8 cellular contexts compared by ENCODE assay signal in the genomic region with DNA sequence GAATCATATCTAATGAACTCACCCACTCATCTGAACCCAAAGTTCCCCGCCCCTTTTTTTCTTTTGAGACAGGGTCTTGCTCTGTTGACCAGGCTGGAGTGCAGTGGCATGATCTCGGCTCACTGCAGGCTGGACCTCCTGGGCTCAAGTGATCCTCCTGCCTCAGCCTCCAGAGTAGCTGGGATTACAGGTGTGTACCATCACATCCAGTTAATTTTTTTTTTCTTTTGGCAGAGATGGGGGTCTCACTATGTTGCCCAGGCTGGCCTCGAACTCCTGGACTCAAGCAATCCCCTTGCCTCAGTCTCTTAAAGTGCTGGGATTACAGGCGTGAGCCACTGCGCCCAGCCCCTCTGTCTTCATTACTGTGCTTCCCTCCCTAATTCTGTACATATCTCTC. TPM values are rescaled to one million over a fixed set of nuclear protein-coding genes. Genes with fewer than 3 reads are reported as not detected.
DNase-seq lines count a peak whose midpoint lies in the region; ATAC-seq and TF ChIP-seq lines count a peak whose summit lies in the region.
"Not testable (repeated sequence)": the region's sequence is repeated elsewhere in the genome, so short reads cannot be mapped to it uniquely, and the experiment has no call there.

No MANE protein-coding gene starts in this region.

- WGBS in smooth muscle cell (ENCODE audit: low lambda C conversion rate) = 90% methylated on average over 5 of the region's 5 CpGs

- DNase-seq in T-cell; activated CD4-positive, alpha-beta memory T cell treated with anti-CD3 and anti-CD28 coated beads, Interleukin-2, amount 10 ng/mL, durations not matched to agents 7 days and 5 days; effector memory CD8-positive, alpha-beta T cell; naive thymus-derived CD8-positive, alpha-beta T cell; smooth muscle cell (lab: John Stamatoyannopoulos, UW; ENCODE audit: unreplicated experiment): not testable (repeated sequence)

- H3K9ac ChIP-seq in BLaER1 treated with 17β-estradiol and CSF1 and Interleukin-3, amounts not matched to agents 10 nM and 100 nM = peak overlapping the region in 7 of 11 experiments; percentile 90 to 94 (median 92); a peak in 6 of 22 replicates
- H3K9ac ChIP-seq in smooth muscle cell (ENCODE audit: low read depth) = not testable (repeated sequence)

- H3K36me3 Mint-ChIP-seq in T-cell = peaks cover 24% of the 10 kb centered on the region
- H3K36me3 Mint-ChIP-seq in activated CD4-positive, alpha-beta memory T cell treated with anti-CD3 and anti-CD28 coated beads, Interleukin-2, amount 10 ng/mL, durations not matched to agents 7 days and 5 days (ENCODE audit: low read depth) = peaks cover 47% of the 10 kb centered on the region
- peaks cover 35% of the 10 kb centered on the region for H3K36me3 Mint-ChIP-seq in activated naive CD4-positive, alpha-beta T cell treated with anti-CD3 and anti-CD28 coated beads, Interleukin-2, amount 50 U/mL, for 24 hours
- peaks cover 22% of the 10 kb centered on the region for H3K36me3 Mint-ChIP-seq in effector memory CD8-positive, alpha-beta T cell (ENCODE audit: insufficient read depth)
- H3K36me3 Mint-ChIP-seq in naive thymus-derived CD8-positive, alpha-beta T cell = peaks cover 20 to 60% (median 29%) of the 10 kb centered on the region in 3 donors

- peak overlapping the region; percentile 88 to 93 (median 92) for H3K4me3 Mint-ChIP-seq in T-cell
- peak overlapping the region; percentile 84 for H3K4me3 Mint-ChIP-seq in activated CD4-positive, alpha-beta memory T cell treated with anti-CD3 and anti-CD28 coated beads, Interleukin-2, amount 10 ng/mL, durations not matched to agents 7 days and 5 days
- H3K4me3 Mint-ChIP-seq in activated naive CD4-positive, alpha-beta T cell treated with anti-CD3 and anti-CD28 coated beads, Interleukin-2, amount 50 U/mL, for 24 hours = peak overlapping the region; percentile 93
- H3K4me3 Mint-ChIP-seq in effector memory CD8-positive, alpha-beta T cell = peak overlapping the region; percentile 88 to 91
- peak overlapping the region; percentile 85 to 97 (median 94) for H3K4me3 Mint-ChIP-seq in naive thymus-derived CD8-positive, alpha-beta T cell

- not testable (repeated sequence) for H2AFZ ChIP-seq in smooth muscle cell (ENCODE audit: low read depth)

- H3K27ac Mint-ChIP-seq in T-cell = peak overlapping the region; percentile 89 to 90
- not testable (repeated sequence) for H3K27ac Mint-ChIP-seq in activated CD4-positive, alpha-beta memory T cell treated with anti-CD3 and anti-CD28 coated beads, Interleukin-2, amount 10 ng/mL, durations not matched to agents 7 days and 5 days
- H3K27ac Mint-ChIP-seq in activated naive CD4-positive, alpha-beta T cell treated with anti-CD3 and anti-CD28 coated beads, Interleukin-2, amount 50 U/mL, for 24 hours = peak overlapping the region; percentile 57
- H3K27ac Mint-ChIP-seq in effector memory CD8-positive, alpha-beta T cell = peak overlapping the region; percentile 51 to 87
- peak overlapping the region in 9 of 10 donors; percentile 43 to 97 (median 94) for H3K27ac Mint-ChIP-seq in naive thymus-derived CD8-positive, alpha-beta T cell

- not testable (repeated sequence) for H3K27ac ChIP-seq in BLaER1 treated with 17β-estradiol and CSF1 and Interleukin-3, amounts not matched to agents 10 nM and 100 nM; HEK293 (ENCODE audit: extremely low read depth, low read depth, low read length); smooth muscle cell (ENCODE audit: low read depth)

- POLR2A ChIA-PET in HEK293 (lab: Yijun Ruan, JAX) (interaction anchor here (0.6 to 1.3 kb wide), 2 partner anchors 11 to 17 kb away, joined by 3 to 5 read pairs; no protein-coding TSS in a partner anchor), T-cell (lab: Charles Lee) (interaction anchor here in 1 of 2 donors (0.6 kb wide), 1 partner anchor 204 kb away, joined by 4 read pairs; no protein-coding TSS in a partner anchor)
- POLR2A ChIA-PET in activated CD4-positive, alpha-beta memory T cell treated with anti-CD3 and anti-CD28 coated beads, Interleukin-2, amount 10 ng/mL, durations not matched to agents 7 days and 5 days (lab: Charles Lee); naive thymus-derived CD8-positive, alpha-beta T cell (lab: Charles Lee): not testable (repeated sequence)

- ATAC-seq in T-cell (replicated peaks in 1 of 4); effector memory CD8-positive, alpha-beta T cell (replicated peaks); naive thymus-derived CD8-positive, alpha-beta T cell: not testable (repeated sequence)

- H3K36me3 ChIP-seq in BLaER1 treated with 17β-estradiol and CSF1 and Interleukin-3, amounts not matched to agents 10 nM and 100 nM = peaks cover 0 to 29% (median 20%) of the 10 kb centered on the region in 11 experiments; a peak in 18 of 22 replicates
- not testable (repeated sequence) for H3K36me3 ChIP-seq in HEK293 (ENCODE audit: control insufficient read depth in 2 of 2, insufficient read depth in 1 of 2, low read length in 2 of 2); smooth muscle cell (ENCODE audit: low read depth)

- peaks cover 28 to 35% (median 29%) of the 10 kb centered on the region in 3 donors for H3K4me1 Mint-ChIP-seq in T-cell
- peaks cover 17% of the 10 kb centered on the region for H3K4me1 Mint-ChIP-seq in activated CD4-positive, alpha-beta memory T cell treated with anti-CD3 and anti-CD28 coated beads, Interleukin-2, amount 10 ng/mL, durations not matched to agents 7 days and 5 days
- peaks cover 19% of the 10 kb centered on the region for H3K4me1 Mint-ChIP-seq in activated naive CD4-positive, alpha-beta T cell treated with anti-CD3 and anti-CD28 coated beads, Interleukin-2, amount 50 U/mL, for 24 hours
- peaks cover 18 to 30% of the 10 kb centered on the region in 2 donors for H3K4me1 Mint-ChIP-seq in effector memory CD8-positive, alpha-beta T cell (ENCODE audit: low read depth in 2 of 2)
- peaks cover 11 to 44% (median 22%) of the 10 kb centered on the region in 4 donors for H3K4me1 Mint-ChIP-seq in naive thymus-derived CD8-positive, alpha-beta T cell

- H3K79me2 ChIP-seq in smooth muscle cell (ENCODE audit: low read depth) = peaks cover 45% of the 10 kb centered on the region

- H3F3A ChIP-seq in smooth muscle cell (ENCODE audit: low read depth) = peaks cover 41% of the 10 kb centered on the region

- H3K27me3 ChIP-seq in BLaER1 treated with 17β-estradiol and CSF1 and Interleukin-3, amounts not matched to agents 10 nM and 100 nM; smooth muscle cell (ENCODE audit: low read depth): not testable (repeated sequence)

- H3K9me3 Mint-ChIP-seq in T-cell = peaks cover 0 to 34% (median 24%) of the 10 kb centered on the region in 3 donors
- H3K9me3 Mint-ChIP-seq in activated CD4-positive, alpha-beta memory T cell treated with anti-CD3 and anti-CD28 coated beads, Interleukin-2, amount 10 ng/mL, durations not matched to agents 7 days and 5 days = peaks cover 39% of the 10 kb centered on the region
- H3K9me3 Mint-ChIP-seq in activated naive CD4-positive, alpha-beta T cell treated with anti-CD3 and anti-CD28 coated beads, Interleukin-2, amount 50 U/mL, for 24 hours = peaks cover 19% of the 10 kb centered on the region
- H3K9me3 Mint-ChIP-seq in effector memory CD8-positive, alpha-beta T cell = not testable (repeated sequence)
- H3K9me3 Mint-ChIP-seq in naive thymus-derived CD8-positive, alpha-beta T cell = peaks cover 0 to 70% (median 22%) of the 10 kb centered on the region in 9 donors

- CTCF ChIA-PET in HEK293 (lab: Yijun Ruan, JAX) = interaction anchor here (0.6 kb wide), 1 partner anchor 10 kb away, joined by 3 read pairs; no protein-coding TSS in a partner anchor
- CTCF ChIA-PET in T-cell (lab: Charles Lee) = interaction anchor here in 1 of 2 donors (0.6 kb wide), 1 partner anchor 39 kb away, joined by 3 read pairs; no protein-coding TSS in a partner anchor
- CTCF ChIA-PET in activated CD4-positive, alpha-beta memory T cell treated with anti-CD3 and anti-CD28 coated beads, Interleukin-2, amount 10 ng/mL, durations not matched to agents 7 days and 5 days (lab: Charles Lee) = not testable (repeated sequence)

- peaks cover 9 to 36% (median 12%) of the 10 kb centered on the region in 11 experiments; a peak in 19 of 22 replicates for H3K9me3 ChIP-seq in BLaER1 treated with 17β-estradiol and CSF1 and Interleukin-3, amounts not matched to agents 10 nM and 100 nM (replicated peaks in 1 of 11)
- H3K9me3 ChIP-seq in HEK293 (ENCODE audit: control insufficient read depth, insufficient read depth, low read depth, low read length); smooth muscle cell (replicated peaks; ENCODE audit: low read depth): not testable (repeated sequence)

- H3K27me3 Mint-ChIP-seq in T-cell; activated CD4-positive, alpha-beta memory T cell treated with anti-CD3 and anti-CD28 coated beads, Interleukin-2, amount 10 ng/mL, durations not matched to agents 7 days and 5 days; activated naive CD4-positive, alpha-beta T cell treated with anti-CD3 and anti-CD28 coated beads, Interleukin-2, amount 50 U/mL, for 24 hours; effector memory CD8-positive, alpha-beta T cell; naive thymus-derived CD8-positive, alpha-beta T cell: not testable (repeated sequence)

- not testable (repeated sequence) for H4K20me1 ChIP-seq in BLaER1 treated with 17β-estradiol and CSF1 and Interleukin-3, amounts not matched to agents 10 nM and 100 nM; smooth muscle cell (ENCODE audit: low read depth)

- H3K4me1 ChIP-seq in BLaER1 treated with 17β-estradiol and CSF1 and Interleukin-3, amounts not matched to agents 10 nM and 100 nM = peaks cover 39 to 61% (median 50%) of the 10 kb centered on the region in 10 experiments
- H3K4me1 ChIP-seq in HEK293 (ENCODE audit: control insufficient read depth, insufficient read depth, low read length); smooth muscle cell (ENCODE audit: low read depth): not testable (repeated sequence)

- not testable (repeated sequence) for TF ChIP-seq CTCF in HEK293 (tag by site-specific recombination; IDR thresholded peaks at IDR 0.05); smooth muscle cell (IDR thresholded peaks at IDR 0.05; ENCODE audit: borderline replicate concordance, insufficient read depth, poor library complexity, severe bottlenecking)

- peak overlapping the region; percentile 67 to 96 (median 90) for H3K4me2 ChIP-seq in BLaER1 treated with 17β-estradiol and CSF1 and Interleukin-3, amounts not matched to agents 10 nM and 100 nM
- H3K4me2 ChIP-seq in smooth muscle cell = peak overlapping the region; percentile 98

- peak overlapping the region in 6 of 10 experiments; percentile 79 to 94 (median 86); a peak in 6 of 20 replicates for H3K4me3 ChIP-seq in BLaER1 treated with 17β-estradiol and CSF1 and Interleukin-3, amounts not matched to agents 10 nM and 100 nM
- H3K4me3 ChIP-seq in HEK293 (ENCODE audit: low read depth, low read length) = not testable (repeated sequence)
- H3K4me3 ChIP-seq in smooth muscle cell = peak overlapping the region; percentile 95

RNA-seq across cellular contexts. Expression of a gene that starts 17.7 kb away (rescaled TPM):
- total RNA-seq in T-cell = 1 to 10 TPM; 2.7 to 5.6 (median 4.5) TPM
- 1 to 10 TPM; 5.9 to 6.9 TPM for total RNA-seq in activated CD4-positive, alpha-beta memory T cell treated with anti-CD3 and anti-CD28 coated beads, Interleukin-2, amount 10 ng/mL, durations not matched to agents 7 days and 5 days
- 10 to 100 TPM in 1 of 2 experiments, 1 to 10 TPM in 1; 9.5 to 10.5 TPM for total RNA-seq in naive thymus-derived CD8-positive, alpha-beta T cell
- polyA plus RNA-seq in naive thymus-derived CD8-positive, alpha-beta T cell = 1 to 10 TPM in 2 of 3 donors, under 1 TPM in 1; 0.85 to 2.4 (median 1.7) TPM
- total RNA-seq in smooth muscle cell = 8.6 and 11.9 TPM in 2 replicates
- polyA plus RNA-seq in smooth muscle cell = 1.6 and 4.2 TPM in 2 replicates

RNA-seq across cellular contexts. Expression of a gene that starts 21.8 kb away (rescaled TPM):
- total RNA-seq in T-cell (10 to 100 TPM in 3 of 5 donors, 1 to 10 TPM in 2; 6.4 to 23.4 (median 19.0) TPM), smooth muscle cell (9.2 and 17.9 TPM in 2 replicates)
- 10 to 100 TPM; 11.8 to 14.9 TPM for total RNA-seq in activated CD4-positive, alpha-beta memory T cell treated with anti-CD3 and anti-CD28 coated beads, Interleukin-2, amount 10 ng/mL, durations not matched to agents 7 days and 5 days
- 10 to 100 TPM; 20.0 to 21.6 TPM for total RNA-seq in naive thymus-derived CD8-positive, alpha-beta T cell
- 10 to 100 TPM in 1 of 3 donors, 1 to 10 TPM in 2; 5.0 to 15.4 (median 6.7) TPM for polyA plus RNA-seq in naive thymus-derived CD8-positive, alpha-beta T cell
- polyA plus RNA-seq in smooth muscle cell = 5.6 and 9.1 TPM in 2 replicates

RNA-seq across cellular contexts. Expression of a gene that starts 43.5 kb away (rescaled TPM):
- 10 to 100 TPM in 2 of 5 donors, 1 to 10 TPM in 3; 9.1 to 20.5 (median 9.7) TPM for total RNA-seq in T-cell
- 1 to 10 TPM; 4.0 to 4.1 TPM for total RNA-seq in activated CD4-positive, alpha-beta memory T cell treated with anti-CD3 and anti-CD28 coated beads, Interleukin-2, amount 10 ng/mL, durations not matched to agents 7 days and 5 days
- 10 to 100 TPM; 25.8 TPM for total RNA-seq in naive thymus-derived CD8-positive, alpha-beta T cell
- polyA plus RNA-seq in naive thymus-derived CD8-positive, alpha-beta T cell = 1 to 10 TPM; 5.8 to 8.4 (median 6.1) TPM
- total RNA-seq in smooth muscle cell = 14.7 and 16.1 TPM in 2 replicates
- polyA plus RNA-seq in smooth muscle cell = 6.2 and 8.4 TPM in 2 replicates
